In the genomic region with DNA sequence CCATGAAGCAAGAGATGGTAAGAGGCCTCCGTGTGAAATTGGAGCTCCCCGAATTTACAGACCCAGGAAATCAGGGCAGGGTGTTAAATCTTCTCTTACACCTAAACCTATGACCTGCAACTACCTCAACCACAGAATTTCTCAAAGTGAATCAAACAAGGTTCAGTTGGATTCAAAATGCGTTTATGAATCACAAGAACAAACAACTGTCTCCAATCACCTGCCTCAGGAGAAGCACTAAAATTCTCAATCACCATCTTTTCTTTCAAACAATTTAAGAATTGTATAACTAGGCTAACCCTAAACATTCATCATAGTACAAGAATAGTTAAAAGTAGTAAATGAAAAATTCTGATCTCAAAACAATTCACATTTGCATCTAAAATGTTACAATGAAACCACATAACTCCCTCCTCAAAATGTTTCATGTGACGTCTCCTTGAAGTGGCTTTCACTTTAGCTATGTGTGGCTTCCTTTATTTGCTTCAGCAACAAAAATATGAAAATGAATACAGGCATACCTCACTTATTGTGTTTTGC, we compare ENCODE assay signal across 1 cellular context.
TF ChIP-seq lines count a peak whose summit lies in the region.

No MANE protein-coding gene starts in this region.

TF ChIP-seq in GM12878, 131 proteins besides CTCF, POLR2A, EP300 and RAD21 (continued from another document):
- TF ChIP-seq, protein P1, sequence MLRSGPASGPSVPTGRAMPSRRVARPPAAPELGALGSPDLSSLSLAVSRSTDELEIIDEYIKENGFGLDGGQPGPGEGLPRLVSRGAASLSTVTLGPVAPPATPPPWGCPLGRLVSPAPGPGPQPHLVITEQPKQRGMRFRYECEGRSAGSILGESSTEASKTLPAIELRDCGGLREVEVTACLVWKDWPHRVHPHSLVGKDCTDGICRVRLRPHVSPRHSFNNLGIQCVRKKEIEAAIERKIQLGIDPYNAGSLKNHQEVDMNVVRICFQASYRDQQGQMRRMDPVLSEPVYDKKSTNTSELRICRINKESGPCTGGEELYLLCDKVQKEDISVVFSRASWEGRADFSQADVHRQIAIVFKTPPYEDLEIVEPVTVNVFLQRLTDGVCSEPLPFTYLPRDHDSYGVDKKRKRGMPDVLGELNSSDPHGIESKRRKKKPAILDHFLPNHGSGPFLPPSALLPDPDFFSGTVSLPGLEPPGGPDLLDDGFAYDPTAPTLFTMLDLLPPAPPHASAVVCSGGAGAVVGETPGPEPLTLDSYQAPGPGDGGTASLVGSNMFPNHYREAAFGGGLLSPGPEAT (IDR thresholded peaks at IDR 0.05; ENCODE audit: low read depth) = peak; percentile 66; the same call in 1 of the 2 replicates
- TF ChIP-seq JUNB (IDR thresholded peaks at IDR 0.05) = peak; percentile 61
- peak; percentile 38 to 57; a peak in 3 of 4 replicates for TF ChIP-seq IKZF2 (IDR thresholded peaks at IDR 0.05)
- peak; percentile 84 to 90 for TF ChIP-seq BHLHE40 (IDR thresholded peaks at IDR 0.05; ENCODE audit: borderline replicate concordance in 1 of 2, low read depth in 2 of 2, low read length in 1 of 2)
- TF ChIP-seq, protein P2, sequence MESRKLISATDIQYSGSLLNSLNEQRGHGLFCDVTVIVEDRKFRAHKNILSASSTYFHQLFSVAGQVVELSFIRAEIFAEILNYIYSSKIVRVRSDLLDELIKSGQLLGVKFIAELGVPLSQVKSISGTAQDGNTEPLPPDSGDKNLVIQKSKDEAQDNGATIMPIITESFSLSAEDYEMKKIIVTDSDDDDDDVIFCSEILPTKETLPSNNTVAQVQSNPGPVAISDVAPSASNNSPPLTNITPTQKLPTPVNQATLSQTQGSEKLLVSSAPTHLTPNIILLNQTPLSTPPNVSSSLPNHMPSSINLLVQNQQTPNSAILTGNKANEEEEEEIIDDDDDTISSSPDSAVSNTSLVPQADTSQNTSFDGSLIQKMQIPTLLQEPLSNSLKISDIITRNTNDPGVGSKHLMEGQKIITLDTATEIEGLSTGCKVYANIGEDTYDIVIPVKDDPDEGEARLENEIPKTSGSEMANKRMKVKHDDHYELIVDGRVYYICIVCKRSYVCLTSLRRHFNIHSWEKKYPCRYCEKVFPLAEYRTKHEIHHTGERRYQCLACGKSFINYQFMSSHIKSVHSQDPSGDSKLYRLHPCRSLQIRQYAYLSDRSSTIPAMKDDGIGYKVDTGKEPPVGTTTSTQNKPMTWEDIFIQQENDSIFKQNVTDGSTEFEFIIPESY (IDR thresholded peaks at IDR 0.05) = no peak
- no peak for TF ChIP-seq ZNF24 (IDR thresholded peaks at IDR 0.05)
- TF ChIP-seq, protein P3, sequence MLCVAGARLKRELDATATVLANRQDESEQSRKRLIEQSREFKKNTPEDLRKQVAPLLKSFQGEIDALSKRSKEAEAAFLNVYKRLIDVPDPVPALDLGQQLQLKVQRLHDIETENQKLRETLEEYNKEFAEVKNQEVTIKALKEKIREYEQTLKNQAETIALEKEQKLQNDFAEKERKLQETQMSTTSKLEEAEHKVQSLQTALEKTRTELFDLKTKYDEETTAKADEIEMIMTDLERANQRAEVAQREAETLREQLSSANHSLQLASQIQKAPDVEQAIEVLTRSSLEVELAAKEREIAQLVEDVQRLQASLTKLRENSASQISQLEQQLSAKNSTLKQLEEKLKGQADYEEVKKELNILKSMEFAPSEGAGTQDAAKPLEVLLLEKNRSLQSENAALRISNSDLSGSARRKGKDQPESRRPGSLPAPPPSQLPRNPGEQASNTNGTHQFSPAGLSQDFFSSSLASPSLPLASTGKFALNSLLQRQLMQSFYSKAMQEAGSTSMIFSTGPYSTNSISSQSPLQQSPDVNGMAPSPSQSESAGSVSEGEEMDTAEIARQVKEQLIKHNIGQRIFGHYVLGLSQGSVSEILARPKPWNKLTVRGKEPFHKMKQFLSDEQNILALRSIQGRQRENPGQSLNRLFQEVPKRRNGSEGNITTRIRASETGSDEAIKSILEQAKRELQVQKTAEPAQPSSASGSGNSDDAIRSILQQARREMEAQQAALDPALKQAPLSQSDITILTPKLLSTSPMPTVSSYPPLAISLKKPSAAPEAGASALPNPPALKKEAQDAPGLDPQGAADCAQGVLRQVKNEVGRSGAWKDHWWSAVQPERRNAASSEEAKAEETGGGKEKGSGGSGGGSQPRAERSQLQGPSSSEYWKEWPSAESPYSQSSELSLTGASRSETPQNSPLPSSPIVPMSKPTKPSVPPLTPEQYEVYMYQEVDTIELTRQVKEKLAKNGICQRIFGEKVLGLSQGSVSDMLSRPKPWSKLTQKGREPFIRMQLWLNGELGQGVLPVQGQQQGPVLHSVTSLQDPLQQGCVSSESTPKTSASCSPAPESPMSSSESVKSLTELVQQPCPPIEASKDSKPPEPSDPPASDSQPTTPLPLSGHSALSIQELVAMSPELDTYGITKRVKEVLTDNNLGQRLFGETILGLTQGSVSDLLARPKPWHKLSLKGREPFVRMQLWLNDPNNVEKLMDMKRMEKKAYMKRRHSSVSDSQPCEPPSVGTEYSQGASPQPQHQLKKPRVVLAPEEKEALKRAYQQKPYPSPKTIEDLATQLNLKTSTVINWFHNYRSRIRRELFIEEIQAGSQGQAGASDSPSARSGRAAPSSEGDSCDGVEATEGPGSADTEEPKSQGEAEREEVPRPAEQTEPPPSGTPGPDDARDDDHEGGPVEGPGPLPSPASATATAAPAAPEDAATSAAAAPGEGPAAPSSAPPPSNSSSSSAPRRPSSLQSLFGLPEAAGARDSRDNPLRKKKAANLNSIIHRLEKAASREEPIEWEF (IDR thresholded peaks at IDR 0.05; ENCODE audit: insufficient replicate concordance, low read depth, low read length) = no peak
- TF ChIP-seq, protein P4, sequence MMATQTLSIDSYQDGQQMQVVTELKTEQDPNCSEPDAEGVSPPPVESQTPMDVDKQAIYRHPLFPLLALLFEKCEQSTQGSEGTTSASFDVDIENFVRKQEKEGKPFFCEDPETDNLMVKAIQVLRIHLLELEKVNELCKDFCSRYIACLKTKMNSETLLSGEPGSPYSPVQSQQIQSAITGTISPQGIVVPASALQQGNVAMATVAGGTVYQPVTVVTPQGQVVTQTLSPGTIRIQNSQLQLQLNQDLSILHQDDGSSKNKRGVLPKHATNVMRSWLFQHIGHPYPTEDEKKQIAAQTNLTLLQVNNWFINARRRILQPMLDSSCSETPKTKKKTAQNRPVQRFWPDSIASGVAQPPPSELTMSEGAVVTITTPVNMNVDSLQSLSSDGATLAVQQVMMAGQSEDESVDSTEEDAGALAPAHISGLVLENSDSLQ (IDR thresholded peaks at IDR 0.05) = no peak
- no peak for TF ChIP-seq SIN3A (IDR thresholded peaks at IDR 0.05; ENCODE audit: low read depth, low read length)
